Comparison of ENCODE assay signal across 29 cellular contexts in genomic region chr4:126520731-126521130, GRCh38.
DNase-seq lines count a peak whose midpoint lies in the region; ATAC-seq and TF ChIP-seq lines count a peak whose summit lies in the region.
"Had no signal": no experiment of that assay in that cellular context is flagged by ENCODE, and none has a peak within 500 bp of the region (broad histone marks: within the 10 kb centered on the region; RNA-seq: fewer than 3 reads in every experiment).

No MANE protein-coding gene starts in this region.

- H3K4me3 ChIP-seq in SK-N-SH (ENCODE audit: low read depth in 2 of 2, low read length in 1 of 2) (no peak overlapping the region), MG63 (no peak overlapping the region)
- H3K4me3 ChIP-seq: A549; BLaER1; BLaER1 treated with 17β-estradiol and CSF1 and Interleukin-3, amounts not matched to agents 10 nM and 100 nM had no signal

- peak in 1 of 2 experiments; percentile 24; a peak in 2 of 4 replicates for TF ChIP-seq EP300 in SK-N-SH (IDR thresholded peaks at IDR 0.05; ENCODE audit: borderline replicate concordance in 1 of 2, low read depth in 1 of 2, low read length in 1 of 2)

- TF ChIP-seq CTCF in SK-N-SH (IDR thresholded peaks at IDR 0.05) = no peak

- no peaks in the 10 kb centered on the region for H3K27me3 ChIP-seq in SK-N-SH (ENCODE audit: insufficient read depth)
- H3K27me3 ChIP-seq in MG63 = no peaks in the 10 kb centered on the region
- H3K27me3 ChIP-seq: BE2C; BLaER1; BLaER1 treated with 17β-estradiol and CSF1 and Interleukin-3, amounts not matched to agents 10 nM and 100 nM had no signal

- no peaks in the 10 kb centered on the region; the same call in 1 of the 2 replicates for H3K9me2 ChIP-seq in SK-N-SH

- WGBS in SK-N-SH (ENCODE audit: low lambda C conversion rate) = 13% methylated on average over 1 of the region's 1 CpG

- H3K36me3 ChIP-seq in SK-N-SH (replicated peaks in 1 of 2; ENCODE audit: control insufficient read depth in 1 of 2, insufficient read depth in 2 of 2, low read length in 1 of 2) (no peaks in the 10 kb centered on the region), MG63 (no peaks in the 10 kb centered on the region)
- H3K36me3 ChIP-seq: BE2C; BLaER1; BLaER1 treated with 17β-estradiol and CSF1 and Interleukin-3, amounts not matched to agents 10 nM and 100 nM had no signal

- CTCF ChIA-PET in SK-N-SH (lab: Yijun Ruan, JAX) = interaction anchor here (1.4 kb wide), 1 partner anchor 22 kb away, joined by 3 read pairs; no protein-coding TSS in a partner anchor

- DNase-seq in SK-N-SH (no peak), MG63 (no peak), NCI-H1417 treated with DMSO at 0.1 percent for 48 hours (lab: John Stamatoyannopoulos, UW) (no peak)
- DNase-seq: 8988T; ACHN; AML-193; BE2C; C1 segment of cervical spinal cord; Caco-2; Calu3; CD4-positive, alpha-beta memory T cell; CD4-positive, alpha-beta T cell; CD4-positive, CD25-positive, alpha-beta regulatory T cell; CD8-positive, alpha-beta memory T cell; CD8-positive, alpha-beta T cell; COR-L47; DMS 273 treated with DMSO at 0.1 percent for 48 hours; DMS153; DMS53; DMS79; DMS79 treated with DMSO at 0.1 percent for 48 hours; DND-41; EL had no signal

- TF ChIP-seq RAD21 in SK-N-SH (IDR thresholded peaks at IDR 0.05; ENCODE audit: low read length) = no peak

- POLR2A ChIA-PET in SK-N-SH (lab: Yijun Ruan, JAX) = no interaction called here

- H3K4me1 ChIP-seq in SK-N-SH (ENCODE audit: control insufficient read depth in 1 of 2, insufficient read depth in 2 of 2, low read depth in 1 of 2, low read length in 1 of 2) = no peaks in the 10 kb centered on the region; a peak in 1 of 4 replicates
- H3K4me1 ChIP-seq: A549; BLaER1; BLaER1 treated with 17β-estradiol and CSF1 and Interleukin-3, amounts not matched to agents 10 nM and 100 nM; Caco-2 had no signal

- H4K20me1 ChIP-seq in SK-N-SH (ENCODE audit: insufficient read depth) = no peaks in the 10 kb centered on the region
- H4K20me1 ChIP-seq: BLaER1; BLaER1 treated with 17β-estradiol and CSF1 and Interleukin-3, amounts not matched to agents 10 nM and 100 nM had no signal

- peak; percentile 81 for ATAC-seq in SK-N-SH treated with all-trans-retinoic acid at 6 μM for 48 hours
- ATAC-seq: A549; CD8-positive, alpha-beta T cell had no signal

- no peaks in the 10 kb centered on the region for H3K9me3 ChIP-seq in SK-N-SH
- H3K9me3 ChIP-seq in MG63 = no peaks in the 10 kb centered on the region
- H3K9me3 ChIP-seq: A549, BE2C, Caco-2 had no signal

- H3K27ac ChIP-seq in SK-N-SH (ENCODE audit: low read depth in 2 of 2, low read length in 1 of 2) = no peak overlapping the region
- H3K27ac ChIP-seq: 22Rv1; A549; BLaER1; BLaER1 treated with 17β-estradiol and CSF1 and Interleukin-3, amounts not matched to agents 10 nM and 100 nM; C4-2B had no signal

- H3K4me2 ChIP-seq in SK-N-SH = no peak overlapping the region
- H3K4me2 ChIP-seq: A549; BLaER1; BLaER1 treated with 17β-estradiol and CSF1 and Interleukin-3, amounts not matched to agents 10 nM and 100 nM had no signal

- H3K9ac ChIP-seq in SK-N-SH = no peak overlapping the region
- H3K9ac ChIP-seq: BLaER1; BLaER1 treated with 17β-estradiol and CSF1 and Interleukin-3, amounts not matched to agents 10 nM and 100 nM had no signal

- H3K79me2 ChIP-seq in SK-N-SH (ENCODE audit: insufficient read depth) = no peaks in the 10 kb centered on the region

- H3F3A ChIP-seq in SK-N-SH (replicated peaks; ENCODE audit: insufficient read depth) = no peaks in the 10 kb centered on the region

- H2AFZ ChIP-seq in SK-N-SH (ENCODE audit: low read depth) = no peak overlapping the region

TF ChIP-seq in SK-N-SH, 30 proteins besides CTCF, POLR2A, EP300 and RAD21:
- TF ChIP-seq GATA2 (CRISPR knock-in tag; IDR thresholded peaks at IDR 0.05) (no peak), EZH2phosphoT487 (IDR thresholded peaks at IDR 0.05; ENCODE audit: borderline replicate concordance, low read depth) (no peak), ZBTB33 (IDR thresholded peaks at IDR 0.05; ENCODE audit: borderline replicate concordance, low read depth) (no peak), TCF12 (IDR thresholded peaks at IDR 0.05) (peak; percentile 23; the same call in 1 of the 2 replicates), JUND (IDR thresholded peaks at IDR 0.05) (0 out of 2 replicates have a peak, but pooled peaks have one; percentile 22), PBX3 (IDR thresholded peaks at IDR 0.05) (0 out of 2 replicates have a peak, but pooled peaks have one; percentile 13), RFX5 (IDR thresholded peaks at IDR 0.05; ENCODE audit: low read length) (no peak)

TF ChIP-seq in SK-N-SH treated with all-trans-retinoic acid at 6 μM for 48 hours, 23 proteins besides CTCF, POLR2A, EP300 and RAD21:
- TF ChIP-seq ISL1 (CRISPR knock-in tag; IDR thresholded peaks at IDR 0.05) (peak; percentile 96), RARB (CRISPR knock-in tag; IDR thresholded peaks at IDR 0.05) (peak; percentile 20; the same call in 1 of the 2 replicates), PATZ1 (CRISPR knock-in tag; IDR thresholded peaks at IDR 0.05; ENCODE audit: borderline replicate concordance) (peak; percentile 85), BACH2 (CRISPR knock-in tag; IDR thresholded peaks at IDR 0.05; ENCODE audit: borderline replicate concordance) (no peak), TOX (CRISPR knock-in tag; IDR thresholded peaks at IDR 0.05; ENCODE audit: borderline replicate concordance) (peak; percentile 55; the same call in 1 of the 2 replicates), ZC3H10 (CRISPR knock-in tag; IDR thresholded peaks at IDR 0.05) (peak; percentile 96), CREB5 (CRISPR knock-in tag; IDR thresholded peaks at IDR 0.05; ENCODE audit: low read depth) (peak; percentile 87), CSRNP3 (CRISPR knock-in tag; IDR thresholded peaks at IDR 0.05) (peak; percentile 39; the same call in 1 of the 2 replicates), TCF4 (CRISPR knock-in tag; IDR thresholded peaks at IDR 0.05; ENCODE audit: borderline replicate concordance) (no peak)
